12 cellular contexts compared by ENCODE assay signal in the genomic region with DNA sequence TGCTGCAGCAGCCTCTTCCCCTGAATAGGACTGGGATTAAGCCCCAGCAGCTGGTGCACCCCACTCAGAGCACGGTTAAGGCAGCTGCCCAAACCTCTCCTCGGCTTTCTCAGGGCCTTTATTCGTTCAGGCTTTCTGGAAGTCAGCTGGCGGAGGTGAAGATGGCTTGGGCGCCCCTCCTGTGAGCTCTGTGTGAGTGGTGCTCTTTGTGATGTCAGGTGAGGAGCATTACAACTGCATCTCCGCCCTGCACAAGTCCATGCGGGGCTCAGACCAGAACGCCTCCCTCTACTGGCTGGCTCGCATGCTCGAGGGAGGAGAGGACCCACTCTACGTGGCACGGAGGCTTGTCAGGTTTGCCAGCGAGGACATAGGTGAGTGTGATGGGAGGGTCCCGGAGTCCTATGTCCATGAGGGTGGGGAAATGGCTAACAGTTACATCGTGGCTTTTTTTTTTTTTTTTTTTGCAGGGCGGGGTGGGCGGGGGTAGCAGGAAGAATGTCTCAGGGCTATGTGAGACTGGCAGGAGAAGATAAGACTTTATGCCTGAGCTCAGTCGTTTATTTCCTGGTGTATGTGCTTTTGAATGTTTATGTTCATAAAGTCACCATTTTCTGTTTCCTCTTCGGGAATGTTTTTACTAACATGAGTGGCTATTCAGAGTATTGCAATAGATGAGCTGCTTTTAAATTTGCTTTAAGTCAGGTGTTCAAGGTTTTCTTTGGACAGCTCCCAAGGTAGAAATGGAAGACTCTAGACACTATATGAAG. TPM values are rescaled to one million over a fixed set of nuclear protein-coding genes. Genes with fewer than 3 reads are reported as not detected.
DNase-seq lines count a peak whose midpoint lies in the region; ATAC-seq and TF ChIP-seq lines count a peak whose summit lies in the region.
"Had no signal": no experiment of that assay in that cellular context is flagged by ENCODE, and none has a peak within 500 bp of the region (broad histone marks: within the 10 kb centered on the region; RNA-seq: fewer than 3 reads in every experiment).

No MANE protein-coding gene starts in this region.

- TF ChIP-seq CTCF in CD4-positive, alpha-beta T cell (IDR thresholded peaks at IDR 0.05): no peak
- TF ChIP-seq CTCF in LNCAP (IDR thresholded peaks at IDR 0.05) (0 out of 2 replicates have a peak, but pooled peaks have one; percentile 10), mesothelial cell of epicardium (IDR thresholded peaks at IDR 0.05; ENCODE audit: unreplicated experiment) (no peak)

- no peaks in the 10 kb centered on the region for H3K9me3 Mint-ChIP-seq in CD4-positive, alpha-beta T cell
- no peaks in the 10 kb centered on the region for H3K9me3 Mint-ChIP-seq in mesothelial cell of epicardium
- no peaks in the 10 kb centered on the region for H3K9me3 Mint-ChIP-seq in activated T-cell treated with anti-CD3 and anti-CD28 coated beads, Interleukin-2, amount 50 U/mL, for 4 hours

- no peak overlapping the region for H3K27ac ChIP-seq in CD4-positive, alpha-beta T cell (ENCODE audit: low read depth, low read length)

- peaks cover 94% of the 10 kb centered on the region for H3K36me3 Mint-ChIP-seq in CD4-positive, alpha-beta T cell (ENCODE audit: low read depth)
- H3K36me3 Mint-ChIP-seq in mesothelial cell of epicardium: peaks cover 23% of the 10 kb centered on the region
- H3K36me3 Mint-ChIP-seq in activated T-cell treated with anti-CD3 and anti-CD28 coated beads, Interleukin-2, amount 50 U/mL, for 4 hours (ENCODE audit: insufficient read depth): peaks cover 39% of the 10 kb centered on the region

- no peaks in the 10 kb centered on the region for H3K27me3 ChIP-seq in CD4-positive, alpha-beta T cell (ENCODE audit: control insufficient read depth, insufficient read depth, low read length)
- H3K27me3 ChIP-seq: spleen had no signal

- CTCF ChIA-PET in CD4-positive, alpha-beta T cell (lab: Charles Lee): interaction anchor here (1.4 to 2.0 kb wide), 2 partner anchors 8 to 17 kb away, joined by 3 to 4 read pairs; no protein-coding TSS in a partner anchor

- H3K4me1 Mint-ChIP-seq in CD4-positive, alpha-beta T cell (ENCODE audit: low read depth): peaks cover 40% of the 10 kb centered on the region
- no peaks in the 10 kb centered on the region for H3K4me1 Mint-ChIP-seq in mesothelial cell of epicardium
- peaks cover 5% of the 10 kb centered on the region for H3K4me1 Mint-ChIP-seq in activated T-cell treated with anti-CD3 and anti-CD28 coated beads, Interleukin-2, amount 50 U/mL, for 4 hours (ENCODE audit: low read depth)
- H3K4me1 Mint-ChIP-seq: B cell had no signal

- H3K27me3 Mint-ChIP-seq in CD4-positive, alpha-beta T cell: no peaks in the 10 kb centered on the region
- no peaks in the 10 kb centered on the region for H3K27me3 Mint-ChIP-seq in mesothelial cell of epicardium (ENCODE audit: low read depth)
- no peaks in the 10 kb centered on the region for H3K27me3 Mint-ChIP-seq in activated T-cell treated with anti-CD3 and anti-CD28 coated beads, Interleukin-2, amount 50 U/mL, for 4 hours (ENCODE audit: low read depth)
- H3K27me3 Mint-ChIP-seq: B cell had no signal

- H3K9me3 ChIP-seq in CD4-positive, alpha-beta T cell (ENCODE audit: control insufficient read depth, low read length): no peaks in the 10 kb centered on the region
- H3K9me3 ChIP-seq: spleen had no signal

- peak overlapping the region; percentile 36 for H3K4me3 Mint-ChIP-seq in CD4-positive, alpha-beta T cell
- no peak overlapping the region for H3K4me3 Mint-ChIP-seq in mesothelial cell of epicardium
- no peak overlapping the region for H3K4me3 Mint-ChIP-seq in activated T-cell treated with anti-CD3 and anti-CD28 coated beads, Interleukin-2, amount 50 U/mL, for 4 hours
- H3K4me3 Mint-ChIP-seq: B cell had no signal

- peak overlapping the region; percentile 19 for H3K27ac Mint-ChIP-seq in CD4-positive, alpha-beta T cell
- peak overlapping the region; percentile 58 for H3K27ac Mint-ChIP-seq in mesothelial cell of epicardium
- H3K27ac Mint-ChIP-seq: B cell had no signal

- POLR2A ChIA-PET in CD4-positive, alpha-beta T cell (lab: Charles Lee): interaction anchor here (0.7 to 1.4 kb wide), 3 partner anchors 10 to 207 kb away, joined by 3 to 5 read pairs (median 3); no protein-coding TSS in a partner anchor

- ATAC-seq in CD4-positive, alpha-beta T cell (ENCODE audit: poor library complexity): peak; percentile 67
- no peak for ATAC-seq in HG02938 (IDR thresholded peaks at IDR 0.05; ENCODE audit: unreplicated experiment)
- no peak for ATAC-seq in activated T-cell treated with anti-CD3 and anti-CD28 coated beads, Interleukin-2, amount 50 U/mL, for 4 hours

- intact Hi-C loops in CD4-positive, alpha-beta T cell (cut with DNase I, micrococcal nuclease): no loop called here

- DNase-seq in CD4-positive, alpha-beta T cell: no peak
- DNase-seq in dermis microvascular lymphatic vessel endothelial cell (ENCODE audit: low read depth in 2 of 2): peak; percentile 41 to 94
- DNase-seq in mesothelial cell of epicardium (ENCODE audit: low spot score in 2 of 2, unreplicated experiment in 2 of 2): no peak
- no peak for DNase-seq in NCI-H146 (lab: John Stamatoyannopoulos, UW)
- no peak for DNase-seq in activated T-cell treated with anti-CD3 and anti-CD28 coated beads, Interleukin-2, amount 50 U/mL, for 4 hours
- no peak for DNase-seq in mucosa of gallbladder (ENCODE audit: low spot score)
- DNase-seq: activated CD8-positive, alpha-beta memory T cell treated with anti-CD3 and anti-CD28 coated beads, Interleukin-2, amount 50 U/mL, for 4 hours; anterior cingulate cortex; spleen had no signal

RNA-seq across cellular contexts. Expression of a gene that starts 18.2 kb away (rescaled TPM):
- total RNA-seq in CD4-positive, alpha-beta T cell: 10 to 100 TPM; 22.4 to 25.2 TPM
- 43.3 and 49.1 TPM in 2 replicates for total RNA-seq in dermis microvascular lymphatic vessel endothelial cell
- 36.4 to 41.3 TPM (median 40.8 TPM) in 3 replicates for total RNA-seq in mesothelial cell of epicardium
- total RNA-seq in activated T-cell treated with anti-CD3 and anti-CD28 coated beads, Interleukin-2, amount 50 U/mL, for 4 hours: 10 to 100 TPM; 44.1 to 52.1 (median 49.0) TPM
- total RNA-seq in mucosa of gallbladder: 47.4 TPM

RNA-seq across cellular contexts. Expression of a gene that starts 32.7 kb away (rescaled TPM):
- 1 to 10 TPM; 1.6 to 2.0 TPM for total RNA-seq in CD4-positive, alpha-beta T cell
- total RNA-seq in dermis microvascular lymphatic vessel endothelial cell (0.39 and 0.51 TPM in 2 replicates), mesothelial cell of epicardium (0.86 to 0.97 TPM (median 0.89 TPM) in 3 replicates), mucosa of gallbladder (0.63 TPM)
- total RNA-seq in activated T-cell treated with anti-CD3 and anti-CD28 coated beads, Interleukin-2, amount 50 U/mL, for 4 hours: under 1 TPM; 0.08 to 0.18 (median 0.11) TPM

RNA-seq across cellular contexts. Expression of a gene that starts 58.3 kb away (rescaled TPM):
- total RNA-seq in CD4-positive, alpha-beta T cell: 10 to 100 TPM; 58.3 to 58.4 TPM
- total RNA-seq in dermis microvascular lymphatic vessel endothelial cell (18.3 and 36.3 TPM in 2 replicates), mesothelial cell of epicardium (18.5 to 20.3 TPM (median 19.5 TPM) in 3 replicates), mucosa of gallbladder (62.0 TPM)
- total RNA-seq in activated T-cell treated with anti-CD3 and anti-CD28 coated beads, Interleukin-2, amount 50 U/mL, for 4 hours: 10 to 100 TPM; 16.7 to 19.3 (median 18.0) TPM

Comparison
In these comparisons a context has a peak if more than half of its experiments do, and no peak if none do; other contexts are left out.
1. DNase-seq: peak in dermis microvascular lymphatic vessel endothelial cell (2 of 2); none in CD4-positive, alpha-beta T cell (0 of 10), mesothelial cell of epicardium (0 of 2), NCI-H146 (single experiment), activated T-cell treated with anti-CD3 and anti-CD28 coated beads, Interleukin-2, amount 50 U/mL, for 4 hours (single experiment) and mucosa of gallbladder (single experiment).